ENCODE assay signal across 26 cellular contexts in the genomic region with DNA sequence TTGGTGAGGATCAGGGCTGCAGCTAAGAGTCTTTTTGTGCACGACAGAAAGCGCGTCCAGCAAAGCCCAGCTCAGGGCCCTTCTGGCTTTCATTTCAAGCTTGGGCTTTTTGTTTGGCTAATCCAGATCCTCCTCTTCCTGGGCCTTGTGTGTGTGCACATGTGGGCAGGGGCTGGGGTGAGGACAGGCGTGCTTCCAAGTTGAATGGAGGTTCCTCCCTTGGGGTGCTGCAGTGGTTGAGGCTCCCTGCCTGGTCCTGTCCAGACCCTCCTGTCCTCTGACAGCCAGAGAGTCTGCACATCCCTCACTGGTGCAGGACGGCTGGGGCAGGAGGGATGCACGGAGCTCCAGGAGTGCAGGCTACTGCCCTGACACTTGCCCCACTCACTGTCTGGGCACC.
DNase-seq lines count a peak whose midpoint lies in the region; ATAC-seq, FAIRE-seq and TF ChIP-seq lines count a peak whose summit lies in the region.
"Had no signal": no experiment of that assay in that cellular context is flagged by ENCODE, and none has a peak within 500 bp of the region (broad histone marks: within the 10 kb centered on the region; RNA-seq: fewer than 3 reads in every experiment).

No MANE protein-coding gene starts in this region.

- H3K9ac ChIP-seq in HepG2 (ENCODE audit: insufficient read depth, low read depth, low read length), result no peak overlapping the region

- H3K4me2 ChIP-seq in HepG2 (ENCODE audit: low read depth, low read length), result no peak overlapping the region

- no peaks in the 10 kb centered on the region for H3K36me3 ChIP-seq in HepG2 (replicated peaks in 1 of 2; ENCODE audit: control insufficient read depth in 1 of 2, insufficient read depth in 2 of 2, low read length in 2 of 2)
- H3K36me3 ChIP-seq: heart right ventricle, thoracic aorta, uterus had no signal

- TF ChIP-seq CTCF in brain (conservative IDR thresholded peaks at IDR 0.05) (no peak), HepG2 (CRISPR knock-in tag; IDR thresholded peaks at IDR 0.05) (no peak)

- ATAC-seq in activated naive CD8-positive, alpha-beta T cell treated with anti-CD3 and anti-CD28 coated beads, Interleukin-2, amount 10 ng/mL, durations not matched to agents 7 days and 5 days (ENCODE audit: low read depth), result peak; percentile 32
- peak; percentile 20; the same call in 1 of the 3 replicates for ATAC-seq in HepG2
- ATAC-seq: activated CD4-positive, CD25-positive, alpha-beta regulatory T cell treated with anti-CD3 and anti-CD28 coated beads, Interleukin-2, amount 50 U/mL, for 24 hours; body of pancreas; CD8-positive, alpha-beta T cell; psoas muscle; stimulated activated naive CD8-positive, alpha-beta T cell treated with anti-CD3 and anti-CD28 coated beads, Interleukin-15, Interleukin-2, amounts not matched to agents 100 U/mL and 50 U/mL, for 24 hours had no signal

- H2AFZ ChIP-seq in HepG2 (ENCODE audit: low read length), result no peak overlapping the region

- no peak for DNase-seq in activated naive CD8-positive, alpha-beta T cell treated with anti-CD3 and anti-CD28 coated beads, Interleukin-2, amount 10 ng/mL, durations not matched to agents 7 days and 5 days
- no peak for DNase-seq in activated naive CD8-positive, alpha-beta T cell treated with anti-CD3 and anti-CD28 coated beads for 36 hours
- no peak for DNase-seq in HepG2 (ENCODE audit: low spot score)
- DNase-seq in mucosa of gallbladder (ENCODE audit: low spot score), result no peak
- no peak for DNase-seq in DMS53 (lab: John Stamatoyannopoulos, UW)
- DNase-seq in GDM1 (lab: John Stamatoyannopoulos, UW), result no peak
- DNase-seq in NCI-H2196 treated with DMSO at 0.1 percent for 48 hours (lab: John Stamatoyannopoulos, UW; ENCODE audit: unreplicated experiment), result no peak
- DNase-seq: activated CD4-positive, alpha-beta memory T cell treated with anti-CD3 and anti-CD28 coated beads for 36 hours; activated CD8-positive, alpha-beta memory T cell treated with anti-CD3 and anti-CD28 coated beads, Interleukin-2, amount 50 U/mL, for 4 hours; AML-193; CD8-positive, alpha-beta T cell; DMS 273 treated with DMSO at 0.1 percent for 48 hours; effector memory CD4-positive, alpha-beta T cell; heart right ventricle; mammary epithelial cell; MV-4-11; NCI-H524; psoas muscle; stimulated activated naive CD8-positive, alpha-beta T cell treated with anti-CD3 and anti-CD28 coated beads, Interleukin-15, Interleukin-2, amounts not matched to agents 100 U/mL and 50 U/mL, for 24 hours; uterus had no signal

- no peak for TF ChIP-seq RAD21 in HepG2 (CRISPR knock-in tag; IDR thresholded peaks at IDR 0.05)

- WGBS in HepG2 (ENCODE audit: low lambda C conversion rate), result 37% methylated on average over 5 of the region's 6 CpGs

- no peaks in the 10 kb centered on the region for H4K20me1 ChIP-seq in HepG2 (ENCODE audit: insufficient read depth, low read length)

- TF ChIP-seq EP300 in HepG2 (IDR thresholded peaks at IDR 0.05; ENCODE audit: low read depth in 2 of 2, low read length in 2 of 2) (no peak), HepG2 (CRISPR knock-in tag; IDR thresholded peaks at IDR 0.05; ENCODE audit: borderline replicate concordance) (no peak)

- intact Hi-C loops in HepG2 (cut with micrococcal nuclease; ENCODE audit: unreplicated experiment), result no loop called here

- in situ Hi-C loops in HepG2 (cut with HindIII; ENCODE audit: extremely low pct_ligation_motif_present, low pct_unique_long_range_greater_than_20kb), result no loop called here

- no peak for TF ChIP-seq POLR2A in HepG2 (IDR thresholded peaks at IDR 0.05; ENCODE audit: insufficient read depth in 1 of 2, low read depth in 2 of 2, low read length in 2 of 2)

- no peak overlapping the region for H3K27ac ChIP-seq in HepG2 (ENCODE audit: extremely low read length, insufficient read depth, low read length)
- H3K27ac ChIP-seq: body of pancreas, heart right ventricle, psoas muscle, thoracic aorta, uterus had no signal

- no peaks in the 10 kb centered on the region for H3K9me3 ChIP-seq in HepG2 (ENCODE audit: low read length)
- H3K9me3 ChIP-seq: A549, body of pancreas, heart right ventricle, psoas muscle, thoracic aorta, uterus had no signal

- H3K27me3 ChIP-seq in HepG2 (ENCODE audit: control insufficient read depth in 1 of 2, insufficient read depth in 2 of 2, low read length in 2 of 2), result peaks cover 8 to 29% of the 10 kb centered on the region in 2 experiments; a peak in 4 of 5 replicates
- H3K27me3 ChIP-seq: body of pancreas, uterus had no signal

- no peaks in the 10 kb centered on the region for H3K79me2 ChIP-seq in HepG2 (ENCODE audit: insufficient read depth, low read length)

- no peaks in the 10 kb centered on the region for H3K36me3 Mint-ChIP-seq in activated naive CD8-positive, alpha-beta T cell treated with anti-CD3 and anti-CD28 coated beads, Interleukin-2, amount 10 ng/mL, durations not matched to agents 7 days and 5 days
- no peaks in the 10 kb centered on the region for H3K36me3 Mint-ChIP-seq in activated naive CD8-positive, alpha-beta T cell treated with anti-CD3 and anti-CD28 coated beads for 36 hours
- H3K36me3 Mint-ChIP-seq in brain, result no peaks in the 10 kb centered on the region
- H3K36me3 Mint-ChIP-seq: activated CD4-positive, alpha-beta memory T cell treated with anti-CD3 and anti-CD28 coated beads for 36 hours; CD8-positive, alpha-beta T cell had no signal

- H3K27ac Mint-ChIP-seq in activated naive CD8-positive, alpha-beta T cell treated with anti-CD3 and anti-CD28 coated beads, Interleukin-2, amount 10 ng/mL, durations not matched to agents 7 days and 5 days, result no peak overlapping the region
- H3K27ac Mint-ChIP-seq in activated naive CD8-positive, alpha-beta T cell treated with anti-CD3 and anti-CD28 coated beads for 36 hours, result no peak overlapping the region
- H3K27ac Mint-ChIP-seq in brain, result peak overlapping the region in 4 of 5 experiments; percentile 47 to 95 (median 64)
- H3K27ac Mint-ChIP-seq: activated CD4-positive, alpha-beta memory T cell treated with anti-CD3 and anti-CD28 coated beads for 36 hours; CD8-positive, alpha-beta T cell had no signal

- POLR2A ChIA-PET in activated naive CD8-positive, alpha-beta T cell treated with anti-CD3 and anti-CD28 coated beads, Interleukin-2, amount 10 ng/mL, durations not matched to agents 7 days and 5 days (lab: Charles Lee), result no interaction called here
- POLR2A ChIA-PET in HepG2 (lab: Yijun Ruan, JAX), result no interaction called here

- H3K4me1 ChIP-seq in HepG2 (ENCODE audit: insufficient read depth, low read length), result no peaks in the 10 kb centered on the region
- H3K4me1 ChIP-seq: body of pancreas, heart right ventricle, psoas muscle, uterus had no signal

- H3K4me3 ChIP-seq in HepG2 (replicated peaks in 1 of 3; ENCODE audit: insufficient read depth in 1 of 3, low read depth in 2 of 3, low read length in 3 of 3), result no peak overlapping the region
- H3K4me3 ChIP-seq: A549, body of pancreas, heart right ventricle, psoas muscle, thoracic aorta, uterus had no signal

- no peaks in the 10 kb centered on the region for H3K9me3 Mint-ChIP-seq in activated naive CD8-positive, alpha-beta T cell treated with anti-CD3 and anti-CD28 coated beads, Interleukin-2, amount 10 ng/mL, durations not matched to agents 7 days and 5 days
- H3K9me3 Mint-ChIP-seq in activated naive CD8-positive, alpha-beta T cell treated with anti-CD3 and anti-CD28 coated beads for 36 hours, result no peaks in the 10 kb centered on the region
- no peaks in the 10 kb centered on the region for H3K9me3 Mint-ChIP-seq in brain
- H3K9me3 Mint-ChIP-seq: activated CD4-positive, alpha-beta memory T cell treated with anti-CD3 and anti-CD28 coated beads for 36 hours; CD8-positive, alpha-beta T cell had no signal

- H3K4me3 Mint-ChIP-seq in activated naive CD8-positive, alpha-beta T cell treated with anti-CD3 and anti-CD28 coated beads, Interleukin-2, amount 10 ng/mL, durations not matched to agents 7 days and 5 days, result no peak overlapping the region
- H3K4me3 Mint-ChIP-seq in activated naive CD8-positive, alpha-beta T cell treated with anti-CD3 and anti-CD28 coated beads for 36 hours, result no peak overlapping the region
- H3K4me3 Mint-ChIP-seq in brain, result peak overlapping the region in 1 of 5 experiments; percentile 36
- H3K4me3 Mint-ChIP-seq: activated CD4-positive, alpha-beta memory T cell treated with anti-CD3 and anti-CD28 coated beads for 36 hours; CD8-positive, alpha-beta T cell had no signal

- BruUV-seq in HepG2 (replicated peaks; lab: Mats Ljungman, UMichigan), result no TSS peak

- no peak for FAIRE-seq in HepG2 (lab: Jason Lieb, UNC)
- FAIRE-seq: A549, TTC549 had no signal

- H3K4me1 Mint-ChIP-seq in activated naive CD8-positive, alpha-beta T cell treated with anti-CD3 and anti-CD28 coated beads, Interleukin-2, amount 10 ng/mL, durations not matched to agents 7 days and 5 days, result no peaks in the 10 kb centered on the region
- H3K4me1 Mint-ChIP-seq in activated naive CD8-positive, alpha-beta T cell treated with anti-CD3 and anti-CD28 coated beads for 36 hours, result no peaks in the 10 kb centered on the region
- H3K4me1 Mint-ChIP-seq in brain, result peaks cover 72% of the 10 kb centered on the region

- peaks cover 3% of the 10 kb centered on the region for H3K27me3 Mint-ChIP-seq in activated naive CD8-positive, alpha-beta T cell treated with anti-CD3 and anti-CD28 coated beads, Interleukin-2, amount 10 ng/mL, durations not matched to agents 7 days and 5 days
- peaks cover 19% of the 10 kb centered on the region for H3K27me3 Mint-ChIP-seq in activated naive CD8-positive, alpha-beta T cell treated with anti-CD3 and anti-CD28 coated beads for 36 hours
- H3K27me3 Mint-ChIP-seq in brain, result peaks cover 11% of the 10 kb centered on the region

- CTCF ChIA-PET in HepG2 (lab: Yijun Ruan, JAX; ENCODE audit: low intra/inter-chr PET ratio, low total read pairs), result no interaction called here

TF ChIP-seq in HepG2, 621 proteins besides CTCF, POLR2A, EP300 and RAD21 (continues in another document):
- TF ChIP-seq ZNF441 (CRISPR knock-in tag; IDR thresholded peaks at IDR 0.05; ENCODE audit: borderline replicate concordance) (no peak), ATF7 (IDR thresholded peaks at IDR 0.05) (no peak), ATF7 (CRISPR knock-in tag; IDR thresholded peaks at IDR 0.05) (no peak), SOX6 (IDR thresholded peaks at IDR 0.05) (no peak), SOX6 (CRISPR knock-in tag; IDR thresholded peaks at IDR 0.05) (no peak)

Comparison
In these comparisons a context has a peak if more than half of its experiments do, and no peak if none do; other contexts are left out.
1. H3K27ac Mint-ChIP-seq: peak in brain (4 of 5); none in activated naive CD8-positive, alpha-beta T cell treated with anti-CD3 and anti-CD28 coated beads, Interleukin-2, amount 10 ng/mL, durations not matched to agents 7 days and 5 days (single experiment) and activated naive CD8-positive, alpha-beta T cell treated with anti-CD3 and anti-CD28 coated beads for 36 hours (single experiment).